10 cellular contexts compared by ENCODE assay signal in the genomic region with DNA sequence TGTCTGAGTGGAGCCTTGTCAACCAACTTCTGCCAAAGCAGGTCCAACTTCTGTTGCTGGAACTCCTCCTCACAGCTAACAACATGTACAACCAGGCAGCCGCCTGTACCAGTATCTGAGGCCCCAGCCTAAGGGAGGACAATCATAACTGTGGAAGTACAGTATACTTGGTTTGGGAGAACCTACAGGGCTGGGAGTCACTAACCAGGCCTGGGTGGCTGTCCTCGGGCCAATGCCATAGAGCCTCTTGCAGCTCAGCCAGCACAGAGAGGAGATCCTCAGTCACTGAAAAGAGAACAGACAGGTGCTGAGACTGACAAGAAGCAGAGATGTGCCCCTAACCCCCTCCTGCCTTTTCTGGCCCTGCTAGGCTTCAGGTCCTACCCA. TPM values are rescaled to one million over a fixed set of nuclear protein-coding genes. Genes with fewer than 3 reads are reported as not detected.
DNase-seq lines count a peak whose midpoint lies in the region; ATAC-seq and TF ChIP-seq lines count a peak whose summit lies in the region.
"Had no signal": no experiment of that assay in that cellular context is flagged by ENCODE, and none has a peak within 500 bp of the region (broad histone marks: within the 10 kb centered on the region; RNA-seq: fewer than 3 reads in every experiment).

No MANE protein-coding gene starts in this region.

- H3K36me3 ChIP-seq in WERI-Rb-1 = peaks cover 43% of the 10 kb centered on the region
- H3K36me3 ChIP-seq in gastroesophageal sphincter = peaks cover 0 to 46% of the 10 kb centered on the region in 2 donors
- H3K36me3 ChIP-seq in spleen = peaks cover 0 to 49% (median 38%) of the 10 kb centered on the region in 6 donors
- peaks cover 4% of the 10 kb centered on the region for H3K36me3 ChIP-seq in mucosa of descending colon (ENCODE audit: low read depth)

- H3K4me3 ChIP-seq in WERI-Rb-1 (ENCODE audit: low read depth, low read length) (peak overlapping the region; percentile 74), gastroesophageal sphincter (peak overlapping the region in 1 of 2 donors; percentile 92), spleen (peak overlapping the region in 6 of 8 donors; percentile 88 to 100 (median 100)), mucosa of descending colon (no peak overlapping the region)

- no peak for TF ChIP-seq EP300 in gastroesophageal sphincter (IDR thresholded peaks at IDR 0.05)

- DNase-seq in NCI-H82 (lab: John Stamatoyannopoulos, UW) (peak; percentile 44), NCI-H82 treated with DMSO at 0.1 percent for 48 hours (lab: John Stamatoyannopoulos, UW; ENCODE audit: unreplicated experiment) (no peak), WERI-Rb-1 (no peak), spleen (no peak), SHP77 treated with DMSO at 0.1 percent for 48 hours (lab: John Stamatoyannopoulos, UW) (no peak), mucosa of descending colon (no peak)
- DNase-seq: T1000 had no signal

- ATAC-seq in gastroesophageal sphincter = no peak
- ATAC-seq in mucosa of descending colon = no peak
- ATAC-seq in GM19455 (IDR thresholded peaks at IDR 0.05; ENCODE audit: unreplicated experiment) = no peak
- ATAC-seq: left ventricle myocardium superior had no signal

- intact Hi-C loops in spleen (cut with DNase I; ENCODE audit: low total_unique reads) = no loop called here
- intact Hi-C loops in mucosa of descending colon (cut with DNase I, micrococcal nuclease) = no loop called here

- H3K9me3 ChIP-seq in WERI-Rb-1 (ENCODE audit: severe bottlenecking) (no peaks in the 10 kb centered on the region), gastroesophageal sphincter (no peaks in the 10 kb centered on the region), spleen (no peaks in the 10 kb centered on the region), mucosa of descending colon (no peaks in the 10 kb centered on the region)

- WGBS in gastroesophageal sphincter (ENCODE audit: low coverage in 1 of 2), 2 donors = no CpG with 5 or more reads among the region's 2 CpGs
- 50 to 83% (median 82%) methylated on average over 1 to 2 of the region's 2 CpGs for WGBS in spleen, 5 donors

- H3K27me3 ChIP-seq in WERI-Rb-1 (ENCODE audit: insufficient read depth, low read depth, severe bottlenecking) = no peaks in the 10 kb centered on the region
- no peaks in the 10 kb centered on the region for H3K27me3 ChIP-seq in gastroesophageal sphincter
- H3K27me3 ChIP-seq in spleen (replicated peaks in 1 of 7) = no peaks in the 10 kb centered on the region

- TF ChIP-seq CTCF in WERI-Rb-1 (IDR thresholded peaks at IDR 0.05; ENCODE audit: low read depth, low read length) (no peak), gastroesophageal sphincter (IDR thresholded peaks at IDR 0.05) (no peak), spleen (IDR thresholded peaks at IDR 0.05 in 8 of 11, conservative IDR thresholded peaks at IDR 0.05 in 3 of 11) (no peak), mucosa of descending colon (IDR thresholded peaks at IDR 0.05) (no peak)

- H3K27ac ChIP-seq in WERI-Rb-1 = peak overlapping the region; percentile 66
- H3K27ac ChIP-seq in gastroesophageal sphincter = peak overlapping the region in 3 of 4 donors; percentile 88 to 89 (median 88)
- peak overlapping the region in 5 of 8 donors; percentile 85 to 100 (median 98) for H3K27ac ChIP-seq in spleen

- H3K4me1 ChIP-seq in gastroesophageal sphincter = peaks cover 0 to 55% (median 22%) of the 10 kb centered on the region in 3 donors
- peaks cover 28 to 73% (median 50%) of the 10 kb centered on the region in 6 donors for H3K4me1 ChIP-seq in spleen
- peaks cover 24% of the 10 kb centered on the region for H3K4me1 ChIP-seq in mucosa of descending colon (ENCODE audit: low read depth)

- TF ChIP-seq POLR2A in gastroesophageal sphincter (IDR thresholded peaks at IDR 0.05) (no peak), spleen (IDR thresholded peaks at IDR 0.05) (no peak)

RNA-seq across cellular contexts. Expression of a gene that starts 1.2 kb away (rescaled TPM):
- total RNA-seq in gastroesophageal sphincter (10 to 100 TPM; 11.8 to 29.0 (median 24.6) TPM), spleen (10 to 100 TPM; 16.4 to 27.5 (median 22.3) TPM), mucosa of descending colon (10 to 100 TPM; 16.7 to 32.7 (median 18.9) TPM)
- 10 to 100 TPM; 28.5 to 32.0 (median 30.1) TPM for polyA plus RNA-seq in spleen

RNA-seq across cellular contexts. Expression of a gene that starts 4.7 kb away (rescaled TPM):
- total RNA-seq in gastroesophageal sphincter = 100 to 1,000 TPM in 3 of 4 donors, 10 to 100 TPM in 1; 79.4 to 131 (median 105) TPM
- total RNA-seq in spleen = 10 to 100 TPM; 63.8 to 98.5 (median 80.1) TPM
- 10 to 100 TPM; 69.1 to 88.4 (median 77.4) TPM for polyA plus RNA-seq in spleen
- 10 to 100 TPM; 61.0 to 69.9 (median 63.2) TPM for total RNA-seq in mucosa of descending colon

RNA-seq across cellular contexts. Expression of a gene that starts 10.0 kb away (rescaled TPM):
- total RNA-seq in gastroesophageal sphincter (100 to 1,000 TPM in 2 of 4 donors, 10 to 100 TPM in 2; 61.5 to 110 (median 99.0) TPM), spleen (100 to 1,000 TPM; 109 to 171 (median 141) TPM), mucosa of descending colon (100 to 1,000 TPM in 2 of 3 donors, 10 to 100 TPM in 1; 98.5 to 205 (median 165) TPM)
- polyA plus RNA-seq in spleen = 100 to 1,000 TPM in 2 of 3 donors, 10 to 100 TPM in 1; 96.9 to 169 (median 161) TPM

RNA-seq across cellular contexts. Expression of a gene that starts 12.0 kb away (rescaled TPM):
- 100 to 1,000 TPM in 3 of 4 donors, 10 to 100 TPM in 1; 89.8 to 179 (median 118) TPM for total RNA-seq in gastroesophageal sphincter
- total RNA-seq in spleen = 100 to 1,000 TPM in 2 of 7 donors, 10 to 100 TPM in 5; 84.4 to 104 (median 90.8) TPM
- polyA plus RNA-seq in spleen = 100 to 1,000 TPM in 2 of 3 donors, 10 to 100 TPM in 1; 99.2 to 127 (median 102) TPM
- 100 to 1,000 TPM; 113 to 146 (median 114) TPM for total RNA-seq in mucosa of descending colon

RNA-seq across cellular contexts. Expression of a gene that starts 27.2 kb away (rescaled TPM):
- total RNA-seq in gastroesophageal sphincter (10 to 100 TPM; 29.1 to 38.9 (median 35.2) TPM), spleen (10 to 100 TPM; 27.3 to 49.3 (median 32.6) TPM), mucosa of descending colon (10 to 100 TPM; 40.2 to 60.6 (median 41.4) TPM)
- polyA plus RNA-seq in spleen = 10 to 100 TPM; 20.8 to 37.2 (median 25.7) TPM
